ENCODE assay signal across 8 cellular contexts in genomic region chr11:43359432-43359818, GRCh38. TPM values are rescaled to one million over a fixed set of nuclear protein-coding genes. Genes with fewer than 3 reads are reported as not detected.
A peak's percentile ranks its signal among the peaks of the same experiment; 100 is the strongest.
DNase-seq lines count a peak whose midpoint lies in the region; ATAC-seq, FAIRE-seq and TF ChIP-seq lines count a peak whose summit lies in the region.
"Had no signal": no experiment of that assay in that cellular context is flagged by ENCODE, and none has a peak within 500 bp of the region (broad histone marks: within the 10 kb centered on the region; RNA-seq: fewer than 3 reads in every experiment).

No MANE protein-coding gene starts in this region.

- ATAC-seq in GM19397 (IDR thresholded peaks at IDR 0.05; ENCODE audit: unreplicated experiment) (peak; percentile 36), HG03378 (IDR thresholded peaks at IDR 0.05; ENCODE audit: unreplicated experiment) (peak; percentile 39), SK-N-SH treated with all-trans-retinoic acid at 6 μM for 48 hours (peak; percentile 58)

- no peaks in the 10 kb centered on the region for H3K27me3 ChIP-seq in endothelial cell of umbilical vein (ENCODE audit: control insufficient read depth in 2 of 2, insufficient read depth in 2 of 2, low read length in 2 of 2)
- no peaks in the 10 kb centered on the region for H3K27me3 ChIP-seq in mucosa of stomach (ENCODE audit: control insufficient read depth, insufficient read depth, low read length)

- POLR2A ChIA-PET in endothelial cell of umbilical vein (lab: Charles Lee), result interaction anchor here (1.3 to 1.8 kb wide), 3 partner anchors 11 to 47 kb away, joined by 4 to 13 read pairs (median 4); partner anchors contain the start of gene API5

- DNase-seq in ELR (ENCODE audit: low read depth), result peak; percentile 47
- peak; percentile 58 for DNase-seq in endothelial cell of umbilical vein (ENCODE audit: low read depth, low spot score)
- no peak for DNase-seq in amniotic stem cell (lab: John Stamatoyannopoulos, UW)

- no peaks in the 10 kb centered on the region for H3K9me1 ChIP-seq in endothelial cell of umbilical vein (replicated peaks; ENCODE audit: control insufficient read depth, extremely low read depth, insufficient read depth, low read length)

- H3K4me1 ChIP-seq in endothelial cell of umbilical vein (ENCODE audit: control insufficient read depth, extremely low read depth, insufficient read depth, low read length) (peaks cover 17% of the 10 kb centered on the region), mucosa of stomach (ENCODE audit: control insufficient read depth, insufficient read depth, low read length) (peaks cover 6% of the 10 kb centered on the region)

- intact Hi-C loops in endothelial cell of umbilical vein (cut with micrococcal nuclease), result loop anchor here (2.0 kb wide), 2 partner anchors 47 to 59 kb away; no protein-coding TSS in a partner anchor

- no peak for TF ChIP-seq POLR2A in endothelial cell of umbilical vein (IDR thresholded peaks at IDR 0.05; ENCODE audit: low read depth, low read length)

- peaks cover 52% of the 10 kb centered on the region for H3K79me2 ChIP-seq in endothelial cell of umbilical vein (ENCODE audit: control insufficient read depth, insufficient read depth, low read length)

- H3K4me2 ChIP-seq in endothelial cell of umbilical vein (ENCODE audit: insufficient read depth, low read length), result peak overlapping the region; percentile 96

- TSS peak; percentile 34 for BruUV-seq in endothelial cell of umbilical vein (replicated peaks; lab: Mats Ljungman, UMichigan)

- H3K36me3 ChIP-seq in endothelial cell of umbilical vein (ENCODE audit: control insufficient read depth in 2 of 2, extremely low read depth in 1 of 2, insufficient read depth in 2 of 2, low read length in 2 of 2) (no peaks in the 10 kb centered on the region), mucosa of stomach (ENCODE audit: control insufficient read depth, insufficient read depth, low read length) (no peaks in the 10 kb centered on the region)

- TF ChIP-seq CTCF in endothelial cell of umbilical vein (IDR thresholded peaks at IDR 0.05; ENCODE audit: extremely low read depth in 1 of 2, insufficient read depth in 1 of 2, low read depth in 1 of 2, low read length in 2 of 2), result no peak

- H3K4me3 ChIP-seq in endothelial cell of umbilical vein (replicated peaks in 1 of 3; ENCODE audit: insufficient read depth in 1 of 3, low read depth in 1 of 3, low read length in 3 of 3), result peak overlapping the region; percentile 57 to 74 (median 62)
- peak overlapping the region; percentile 93 for H3K4me3 ChIP-seq in mucosa of stomach (ENCODE audit: low read length)

- no peaks in the 10 kb centered on the region for H3K9me3 ChIP-seq in endothelial cell of umbilical vein (replicated peaks; ENCODE audit: control insufficient read depth, insufficient read depth, low read length)
- H3K9me3 ChIP-seq in mucosa of stomach (ENCODE audit: control insufficient read depth, low read length), result no peaks in the 10 kb centered on the region

- H4K20me1 ChIP-seq in endothelial cell of umbilical vein (replicated peaks; ENCODE audit: control insufficient read depth, extremely low read depth, insufficient read depth, low read length), result no peaks in the 10 kb centered on the region

- H3K9ac ChIP-seq in endothelial cell of umbilical vein (replicated peaks; ENCODE audit: extremely low read depth, insufficient read depth, low read length) (peak overlapping the region; percentile 91), mucosa of stomach (ENCODE audit: low read length) (peak overlapping the region; percentile 90)

- H2AFZ ChIP-seq in endothelial cell of umbilical vein (ENCODE audit: low read depth, low read length), result peak overlapping the region; percentile 87

- dilution Hi-C loops in endothelial cell of umbilical vein (cut with MboI; ENCODE audit: extremely low pct_ligation_motif_present, low sequenced_read_pairs), result no loop called here

- FAIRE-seq in endothelial cell of umbilical vein (lab: Jason Lieb, UNC), result peak; percentile 73
- FAIRE-seq: colon had no signal

- CTCF ChIA-PET in endothelial cell of umbilical vein (lab: Charles Lee), result interaction anchor here (1.3 to 1.9 kb wide), 3 partner anchors 18 to 60 kb away, joined by 3 to 18 read pairs (median 13); partner anchors contain the start of gene API5

- H3K27ac ChIP-seq in endothelial cell of umbilical vein (ENCODE audit: insufficient read depth, low read depth, low read length), result peak overlapping the region; percentile 66

TF ChIP-seq in SK-N-SH treated with all-trans-retinoic acid at 6 μM for 48 hours, 23 proteins besides CTCF, POLR2A, EP300 and RAD21:
- no peak for TF ChIP-seq TCF4 (CRISPR knock-in tag; IDR thresholded peaks at IDR 0.05; ENCODE audit: borderline replicate concordance)

TF ChIP-seq in endothelial cell of umbilical vein, 7 proteins besides CTCF, POLR2A, EP300 and RAD21:
- TF ChIP-seq EZH2 (IDR thresholded peaks at IDR 0.05; ENCODE audit: borderline replicate concordance, low read depth, low read length, severe bottlenecking), result no peak
- no peak for TF ChIP-seq MYC (IDR thresholded peaks at IDR 0.05; ENCODE audit: low read depth, low read length)
- TF ChIP-seq POLR2AphosphoS5 (IDR thresholded peaks at IDR 0.05; ENCODE audit: insufficient read depth, low read depth, low read length), result no peak
- no peak for TF ChIP-seq FOS (IDR thresholded peaks at IDR 0.05; ENCODE audit: borderline replicate concordance, insufficient read depth, low read length)
- TF ChIP-seq MAX (IDR thresholded peaks at IDR 0.05; ENCODE audit: insufficient read depth, insufficient read length), result no peak
- TF ChIP-seq JUN (IDR thresholded peaks at IDR 0.05; ENCODE audit: borderline replicate concordance, insufficient read depth, insufficient read length, low read depth), result no peak
- TF ChIP-seq GATA2 (IDR thresholded peaks at IDR 0.05; ENCODE audit: insufficient read depth, insufficient read length, low read depth, low read length), result no peak

RNA-seq across cellular contexts. Expression of gene TTC17, which starts 0.7 kb away (rescaled TPM):
- total RNA-seq in endothelial cell of umbilical vein, result 55.7 and 66.8 TPM in 2 replicates
- polyA plus RNA-seq in endothelial cell of umbilical vein, result 59.5 and 60.7 TPM in 2 replicates
- polyA plus RNA-seq in endothelial cell of umbilical vein (2011; cell fraction: cytosol; rRNA removed), result 43.4 and 50.2 TPM in 2 replicates
- polyA plus RNA-seq in endothelial cell of umbilical vein (2011; cell fraction: nucleus; rRNA removed), result 191 and 213 TPM in 2 replicates
- 38.7 and 38.9 TPM in 2 replicates for polyA plus RNA-seq in endothelial cell of umbilical vein (2012)
- polyA minus RNA-seq in endothelial cell of umbilical vein, result 174 and 177 TPM in 2 replicates
- 32.1 TPM for polyA minus RNA-seq in endothelial cell of umbilical vein (2011; cell fraction: cytosol; rRNA and poly(A)+ RNA removed)
- polyA minus RNA-seq in endothelial cell of umbilical vein (2011; cell fraction: nucleus; rRNA and poly(A)+ RNA removed), result 228 and 293 TPM in 2 replicates

RNA-seq across cellular contexts. Expression of gene API5, which starts 47.6 kb away (rescaled TPM):
- total RNA-seq in endothelial cell of umbilical vein, result 102 and 103 TPM in 2 replicates
- polyA plus RNA-seq in endothelial cell of umbilical vein, result 19.7 and 26.5 TPM in 2 replicates
- polyA plus RNA-seq in endothelial cell of umbilical vein (2011; cell fraction: cytosol; rRNA removed), result 36.1 and 38.5 TPM in 2 replicates
- polyA plus RNA-seq in endothelial cell of umbilical vein (2011; cell fraction: nucleus; rRNA removed), result 36.0 and 48.8 TPM in 2 replicates
- polyA plus RNA-seq in endothelial cell of umbilical vein (2012), result 69.8 and 93.7 TPM in 2 replicates
- polyA minus RNA-seq in endothelial cell of umbilical vein, result 58.7 and 71.6 TPM in 2 replicates
- 47.6 TPM for polyA minus RNA-seq in endothelial cell of umbilical vein (2011; cell fraction: cytosol; rRNA and poly(A)+ RNA removed)
- polyA minus RNA-seq in endothelial cell of umbilical vein (2011; cell fraction: nucleus; rRNA and poly(A)+ RNA removed), result 35.7 and 51.7 TPM in 2 replicates
